Comparison of ENCODE assay signal across 10 cellular contexts in the genomic region with DNA sequence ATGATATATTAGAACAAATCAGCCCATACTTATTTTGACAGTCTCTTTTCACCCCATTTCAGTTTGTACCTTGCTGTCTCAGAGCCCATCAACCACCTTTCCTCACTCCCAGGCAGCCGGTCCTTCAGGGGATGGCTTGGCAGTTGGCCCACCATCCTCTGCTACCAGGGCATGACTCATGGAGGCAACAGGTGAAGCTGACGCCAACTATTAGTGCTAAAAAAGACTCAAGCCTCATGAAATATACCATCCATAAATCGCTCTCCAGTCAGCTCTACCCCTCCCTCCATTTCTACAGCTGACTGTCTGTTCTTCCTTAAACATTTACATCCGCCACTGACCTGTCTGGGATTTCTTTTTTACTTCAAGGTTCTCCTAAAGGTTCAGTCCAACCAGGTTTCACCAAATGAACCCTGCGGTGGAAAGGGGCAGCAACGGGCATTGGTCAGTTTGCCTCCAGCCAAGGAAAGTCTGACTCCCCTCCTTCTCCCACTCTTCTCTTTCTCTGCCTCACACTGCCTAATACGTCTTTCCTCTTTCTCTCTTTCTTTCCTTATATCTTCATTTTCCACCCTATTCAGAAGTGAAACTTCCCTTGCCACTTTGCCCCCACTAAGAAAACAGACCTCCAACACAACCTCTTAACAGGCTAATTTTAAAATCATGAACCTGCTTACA.
DNase-seq lines count a peak whose midpoint lies in the region; ATAC-seq and TF ChIP-seq lines count a peak whose summit lies in the region.
"Had no signal": no experiment of that assay in that cellular context is flagged by ENCODE, and none has a peak within 500 bp of the region (broad histone marks: within the 10 kb centered on the region; RNA-seq: fewer than 3 reads in every experiment).

No MANE protein-coding gene starts in this region.

- H3K9me3 Mint-ChIP-seq in activated naive CD8-positive, alpha-beta T cell treated with anti-CD3 and anti-CD28 coated beads for 36 hours, result peaks cover 2% of the 10 kb centered on the region
- no peaks in the 10 kb centered on the region for H3K9me3 Mint-ChIP-seq in natural killer cell

- intact Hi-C loops in natural killer cell (cut with micrococcal nuclease), result no loop called here

- peaks cover 40% of the 10 kb centered on the region for H3K4me1 Mint-ChIP-seq in activated naive CD8-positive, alpha-beta T cell treated with anti-CD3 and anti-CD28 coated beads for 36 hours
- H3K4me1 Mint-ChIP-seq in natural killer cell, result peaks cover 65 to 74% of the 10 kb centered on the region in 2 donors

- ATAC-seq in natural killer cell, result no peak
- no peak for ATAC-seq in HG03469 (IDR thresholded peaks at IDR 0.05; ENCODE audit: unreplicated experiment)

- H3K4me3 Mint-ChIP-seq in activated naive CD8-positive, alpha-beta T cell treated with anti-CD3 and anti-CD28 coated beads for 36 hours, result no peak overlapping the region
- no peak overlapping the region for H3K4me3 Mint-ChIP-seq in natural killer cell

- peak overlapping the region; percentile 62 for H3K27ac Mint-ChIP-seq in activated naive CD8-positive, alpha-beta T cell treated with anti-CD3 and anti-CD28 coated beads for 36 hours
- H3K27ac Mint-ChIP-seq in natural killer cell, result peak overlapping the region; percentile 2

- no peaks in the 10 kb centered on the region for H3K27me3 Mint-ChIP-seq in activated naive CD8-positive, alpha-beta T cell treated with anti-CD3 and anti-CD28 coated beads for 36 hours
- no peaks in the 10 kb centered on the region for H3K27me3 Mint-ChIP-seq in natural killer cell (ENCODE audit: low read depth in 2 of 2)

- no peak for TF ChIP-seq CTCF in natural killer cell (IDR thresholded peaks at IDR 0.05)

- peak; percentile 26 for DNase-seq in DMS 273 (lab: John Stamatoyannopoulos, UW; ENCODE audit: unreplicated experiment)
- DNase-seq in DMS 273 treated with DMSO at 0.1 percent for 48 hours (lab: John Stamatoyannopoulos, UW), result no peak
- DNase-seq in LHCN-M2 (ENCODE audit: low read depth), result peak; percentile 44
- DNase-seq in activated naive CD8-positive, alpha-beta T cell treated with anti-CD3 and anti-CD28 coated beads for 36 hours, result no peak
- DNase-seq in natural killer cell, result no peak
- DNase-seq in midbrain (lab: John Stamatoyannopoulos, UW), result no peak
- DNase-seq in T1000 (lab: John Stamatoyannopoulos, UW), result no peak
- DNase-seq: activated CD4-positive, alpha-beta T cell treated with anti-CD3 and anti-CD28 coated beads for 48 hours; retina had no signal

- peaks cover 74% of the 10 kb centered on the region for H3K36me3 Mint-ChIP-seq in activated naive CD8-positive, alpha-beta T cell treated with anti-CD3 and anti-CD28 coated beads for 36 hours
- H3K36me3 Mint-ChIP-seq in natural killer cell, result no peaks in the 10 kb centered on the region

Comparison
In these comparisons a context has a peak if more than half of its experiments do, and no peak if none do; other contexts are left out.
1. DNase-seq: peak in DMS 273 (single experiment) and LHCN-M2 (single experiment); none in DMS 273 treated with DMSO at 0.1 percent for 48 hours (single experiment), activated naive CD8-positive, alpha-beta T cell treated with anti-CD3 and anti-CD28 coated beads for 36 hours (single experiment), natural killer cell (single experiment), midbrain (single experiment) and T1000 (single experiment).